Comparison of ENCODE assay signal across 1 cellular context in the genomic region with DNA sequence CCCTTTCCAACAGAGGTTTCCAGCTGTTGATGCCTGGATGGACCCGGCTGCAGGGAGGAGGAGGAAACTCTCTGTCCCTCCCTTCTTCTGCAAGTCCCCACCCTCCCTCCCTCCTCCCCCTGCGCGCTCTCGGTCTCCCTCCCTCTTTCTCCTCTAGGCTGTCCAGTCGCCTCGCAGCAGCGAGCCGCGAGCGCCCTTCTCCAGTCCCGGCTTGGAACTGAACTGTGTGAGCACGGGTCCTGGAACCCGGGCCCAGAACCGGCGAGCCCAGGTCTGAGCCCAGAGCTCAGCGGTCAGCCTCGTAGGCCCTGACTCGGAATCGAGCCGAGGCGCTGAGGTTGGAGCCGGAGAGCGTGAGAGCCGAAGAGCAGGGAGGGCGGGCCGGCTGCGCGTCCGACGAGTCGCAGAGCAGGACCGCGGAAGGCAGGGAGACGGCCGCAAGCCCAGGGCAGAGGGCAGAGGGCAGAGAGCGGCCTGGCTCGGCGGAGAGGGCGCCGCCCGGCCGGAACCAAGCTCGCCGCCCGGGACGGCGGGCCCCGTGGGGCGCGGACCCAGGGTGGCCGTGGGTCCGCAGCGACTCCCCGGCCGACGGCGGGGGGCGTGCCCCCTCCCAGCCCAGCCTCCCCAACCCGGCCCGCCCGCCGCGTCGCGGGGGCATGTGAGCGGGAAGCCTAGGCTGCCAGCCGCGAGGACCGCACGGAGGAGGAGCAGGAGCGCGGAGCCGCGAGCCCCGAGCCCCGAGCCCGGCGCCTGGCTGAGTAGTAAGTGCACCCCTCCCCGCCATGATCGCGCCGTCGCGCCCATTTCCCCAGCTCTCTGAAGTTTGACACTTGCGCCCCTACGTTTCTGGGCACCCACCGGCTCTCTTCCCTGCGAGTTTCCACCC.
TF ChIP-seq lines count a peak whose summit lies in the region.

Gene SOX13 (plus strand): TSS at position 165 of the 886 bp plus-strand sequence. CDS start 39,801 bp downstream, outside the sequence.

TF ChIP-seq in HepG2, 621 proteins besides CTCF, POLR2A, EP300 and RAD21 (continued from another document and continues in another):
- TF ChIP-seq TP53 (CRISPR knock-in tag; conservative IDR thresholded peaks at IDR 0.05): no peak
- peak; percentile 72; the same call in 1 of the 2 replicates for TF ChIP-seq ZNF891 (CRISPR knock-in tag; IDR thresholded peaks at IDR 0.05)
- TF ChIP-seq HNF1A (IDR thresholded peaks at IDR 0.05; ENCODE audit: low read depth): no peak
- TF ChIP-seq HNF1A (CRISPR knock-in tag; IDR thresholded peaks at IDR 0.05; ENCODE audit: borderline replicate concordance): no peak
- TF ChIP-seq EZH2 (conservative IDR thresholded peaks at IDR 0.05; ENCODE audit: low read depth, low read length): no peak
- TF ChIP-seq, protein P1, sequence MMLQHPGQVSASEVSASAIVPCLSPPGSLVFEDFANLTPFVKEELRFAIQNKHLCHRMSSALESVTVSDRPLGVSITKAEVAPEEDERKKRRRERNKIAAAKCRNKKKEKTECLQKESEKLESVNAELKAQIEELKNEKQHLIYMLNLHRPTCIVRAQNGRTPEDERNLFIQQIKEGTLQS (CRISPR knock-in tag; IDR thresholded peaks at IDR 0.05): 0 out of 2 replicates have a peak, but pooled peaks have one; percentile 43
- TF ChIP-seq, protein P2, sequence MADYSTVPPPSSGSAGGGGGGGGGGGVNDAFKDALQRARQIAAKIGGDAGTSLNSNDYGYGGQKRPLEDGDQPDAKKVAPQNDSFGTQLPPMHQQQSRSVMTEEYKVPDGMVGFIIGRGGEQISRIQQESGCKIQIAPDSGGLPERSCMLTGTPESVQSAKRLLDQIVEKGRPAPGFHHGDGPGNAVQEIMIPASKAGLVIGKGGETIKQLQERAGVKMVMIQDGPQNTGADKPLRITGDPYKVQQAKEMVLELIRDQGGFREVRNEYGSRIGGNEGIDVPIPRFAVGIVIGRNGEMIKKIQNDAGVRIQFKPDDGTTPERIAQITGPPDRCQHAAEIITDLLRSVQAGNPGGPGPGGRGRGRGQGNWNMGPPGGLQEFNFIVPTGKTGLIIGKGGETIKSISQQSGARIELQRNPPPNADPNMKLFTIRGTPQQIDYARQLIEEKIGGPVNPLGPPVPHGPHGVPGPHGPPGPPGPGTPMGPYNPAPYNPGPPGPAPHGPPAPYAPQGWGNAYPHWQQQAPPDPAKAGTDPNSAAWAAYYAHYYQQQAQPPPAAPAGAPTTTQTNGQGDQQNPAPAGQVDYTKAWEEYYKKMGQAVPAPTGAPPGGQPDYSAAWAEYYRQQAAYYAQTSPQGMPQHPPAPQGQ (CRISPR knock-in tag; IDR thresholded peaks at IDR 0.05; ENCODE audit: borderline replicate concordance): no peak
- no peak for TF ChIP-seq ZBTB37 (CRISPR knock-in tag; IDR thresholded peaks at IDR 0.05)
- TF ChIP-seq, protein P3, sequence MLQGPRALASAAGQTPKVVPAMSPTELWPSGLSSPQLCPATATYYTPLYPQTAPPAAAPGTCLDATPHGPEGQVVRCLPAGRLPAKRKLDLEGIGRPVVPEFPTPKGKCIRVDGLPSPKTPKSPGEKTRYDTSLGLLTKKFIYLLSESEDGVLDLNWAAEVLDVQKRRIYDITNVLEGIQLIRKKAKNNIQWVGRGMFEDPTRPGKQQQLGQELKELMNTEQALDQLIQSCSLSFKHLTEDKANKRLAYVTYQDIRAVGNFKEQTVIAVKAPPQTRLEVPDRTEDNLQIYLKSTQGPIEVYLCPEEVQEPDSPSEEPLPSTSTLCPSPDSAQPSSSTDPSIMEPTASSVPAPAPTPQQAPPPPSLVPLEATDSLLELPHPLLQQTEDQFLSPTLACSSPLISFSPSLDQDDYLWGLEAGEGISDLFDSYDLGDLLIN (CRISPR knock-in tag; IDR thresholded peaks at IDR 0.05; ENCODE audit: borderline replicate concordance): no peak
- no peak for TF ChIP-seq JUN (CRISPR knock-in tag; IDR thresholded peaks at IDR 0.05)
- peak; percentile 69 for TF ChIP-seq ZMYM3 (CRISPR knock-in tag; IDR thresholded peaks at IDR 0.05)
- TF ChIP-seq MAZ (IDR thresholded peaks at IDR 0.05; ENCODE audit: borderline replicate concordance, low read depth, low read length): peak; percentile 49; the same call in 1 of the 2 replicates
- peak; percentile 50; the same call in 1 of the 2 replicates for TF ChIP-seq MAZ (CRISPR knock-in tag; IDR thresholded peaks at IDR 0.05; ENCODE audit: low read depth)
- no peak for TF ChIP-seq ZNF24 (IDR thresholded peaks at IDR 0.05)
- TF ChIP-seq PRDM4 (CRISPR knock-in tag; IDR thresholded peaks at IDR 0.05; ENCODE audit: borderline replicate concordance): 0 out of 2 replicates have a peak, but pooled peaks have one; percentile 61
- 0 out of 2 replicates have a peak, but pooled peaks have one; percentile 45 for TF ChIP-seq ZNF124 (CRISPR knock-in tag; IDR thresholded peaks at IDR 0.05)
- no peak for TF ChIP-seq HNF4G (IDR thresholded peaks at IDR 0.05; ENCODE audit: borderline replicate concordance, low read depth, low read length)
- TF ChIP-seq HNF4G (CRISPR knock-in tag; IDR thresholded peaks at IDR 0.05; ENCODE audit: borderline replicate concordance, low read depth): peak; percentile 57; the same call in 1 of the 2 replicates
- no peak for TF ChIP-seq ZKSCAN5 (CRISPR knock-in tag; IDR thresholded peaks at IDR 0.05)
- peak; percentile 57 for TF ChIP-seq ARID5B (CRISPR knock-in tag; IDR thresholded peaks at IDR 0.05)
- no peak for TF ChIP-seq MLXIP (CRISPR knock-in tag; IDR thresholded peaks at IDR 0.05; ENCODE audit: borderline replicate concordance)
- TF ChIP-seq MEIS2 (CRISPR knock-in tag; IDR thresholded peaks at IDR 0.05): peak; percentile 31
- no peak; the same call in 1 of the 2 replicates for TF ChIP-seq CEBPG (CRISPR knock-in tag; IDR thresholded peaks at IDR 0.05)
- TF ChIP-seq KAT7 (CRISPR knock-in tag; IDR thresholded peaks at IDR 0.05; ENCODE audit: borderline replicate concordance): peak; percentile 83; the same call in 1 of the 2 replicates
- TF ChIP-seq ARNT (IDR thresholded peaks at IDR 0.05): no peak
- no peak for TF ChIP-seq ZBTB3 (CRISPR knock-in tag; IDR thresholded peaks at IDR 0.05; ENCODE audit: borderline replicate concordance, low read depth)
- peak; percentile 47 for TF ChIP-seq HNF4A (CRISPR knock-in tag; IDR thresholded peaks at IDR 0.05)
- TF ChIP-seq MIER3 (CRISPR knock-in tag; IDR thresholded peaks at IDR 0.05; ENCODE audit: borderline replicate concordance): no peak
- TF ChIP-seq, protein P4, sequence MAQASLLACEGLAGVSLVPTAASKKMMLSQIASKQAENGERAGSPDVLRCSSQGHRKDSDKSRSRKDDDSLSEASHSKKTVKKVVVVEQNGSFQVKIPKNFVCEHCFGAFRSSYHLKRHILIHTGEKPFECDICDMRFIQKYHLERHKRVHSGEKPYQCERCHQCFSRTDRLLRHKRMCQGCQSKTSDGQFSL (CRISPR knock-in tag; IDR thresholded peaks at IDR 0.05): no peak; the same call in 1 of the 2 replicates
- no peak for TF ChIP-seq MTF2 (CRISPR knock-in tag; IDR thresholded peaks at IDR 0.05; ENCODE audit: borderline replicate concordance)
- no peak for TF ChIP-seq ZNF737 (CRISPR knock-in tag; IDR thresholded peaks at IDR 0.05; ENCODE audit: borderline replicate concordance)
- TF ChIP-seq ZNF20 (CRISPR knock-in tag; IDR thresholded peaks at IDR 0.05): no peak
- no peak for TF ChIP-seq ZNF326 (CRISPR knock-in tag; IDR thresholded peaks at IDR 0.05; ENCODE audit: borderline replicate concordance)
- no peak for TF ChIP-seq CENPT (CRISPR knock-in tag; IDR thresholded peaks at IDR 0.05; ENCODE audit: low read depth)
- TF ChIP-seq ZNF232 (CRISPR knock-in tag; IDR thresholded peaks at IDR 0.05; ENCODE audit: borderline replicate concordance): 0 out of 2 replicates have a peak, but pooled peaks have one; percentile 78
